ENCODE assay signal across 33 cellular contexts in the genomic region with DNA sequence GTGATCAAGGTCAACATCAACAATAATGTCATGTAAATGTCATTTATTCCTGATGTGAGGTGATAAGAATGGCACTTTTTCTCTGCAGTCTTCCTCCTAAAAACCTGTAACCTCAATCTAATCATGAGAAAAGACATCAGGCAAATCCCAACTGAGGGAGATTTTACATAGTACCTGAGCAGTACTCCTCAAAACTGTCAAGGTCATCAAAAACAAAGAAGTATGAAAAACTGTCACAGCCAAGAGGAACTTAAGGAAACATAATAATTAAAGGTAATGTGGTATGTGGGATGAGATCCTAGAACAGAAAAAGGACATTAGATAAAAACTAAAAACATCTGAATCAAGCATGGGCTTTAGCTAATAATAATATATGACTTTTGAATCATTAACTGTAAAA.
"Had no signal": no experiment of that assay in that cellular context is flagged by ENCODE, and none has a peak within 500 bp of the region (broad histone marks: within the 10 kb centered on the region; RNA-seq: fewer than 3 reads in every experiment).

No MANE protein-coding gene starts in this region.

- H3K27me3 ChIP-seq: adrenal gland, ascending aorta, body of pancreas, brain microvascular endothelial cell, breast epithelium, cardiac muscle cell had no signal

- FAIRE-seq: astrocyte, bronchial epithelial cell had no signal

- H3K9me3 ChIP-seq: adrenal gland, ascending aorta, body of pancreas, breast epithelium had no signal

- ATAC-seq: activated naive CD4-positive, alpha-beta T cell treated with anti-CD3 and anti-CD28 coated beads, Interleukin-2, amount 50 U/mL, for 72 hours; activated naive CD8-positive, alpha-beta T cell treated with anti-CD3 and anti-CD28 coated beads, Interleukin-2, amount 50 U/mL, for 24 hours; activated T-cell treated with anti-CD3 and anti-CD28 coated beads, Interleukin-2, amount 50 U/mL, for 4 hours; activated T-cell treated with anti-CD3 and anti-CD28 coated beads, Interleukin-2, amount 50 U/mL, for 72 hours; activated T-helper 17 cell treated with anti-CD3 and anti-CD28 coated beads, Interleukin-2, amount 50 U/mL, for 72 hours; body of pancreas had no signal

- H3K4me3 ChIP-seq: adrenal gland, ascending aorta, body of pancreas, breast epithelium, cardiac muscle cell had no signal

- H3K4me1 ChIP-seq: adrenal gland, ascending aorta, body of pancreas, breast epithelium had no signal

- DNase-seq: activated effector memory CD4-positive, alpha-beta T cell treated with anti-CD3 and anti-CD28 coated beads, Interleukin-2, amount 50 U/mL, for 16 hours; activated effector memory CD4-positive, alpha-beta T cell treated with Interleukin-2 at 50 U/mL for 16 hours; activated gamma-delta T cell; activated gamma-delta T cell treated with Interleukin-2 at 50 U/mL for 16 hours; activated naive CD4-positive, alpha-beta T cell; activated naive CD4-positive, alpha-beta T cell treated with anti-CD3 and anti-CD28 coated beads for 36 hours; activated naive CD4-positive, alpha-beta T cell treated with anti-CD3 and anti-CD28 coated beads, Interleukin-2, amount 10 ng/mL, durations not matched to agents 7 days and 5 days; activated naive CD4-positive, alpha-beta T cell treated with anti-CD3 and anti-CD28 coated beads, Interleukin-2, amount 50 U/mL, for 16 hours; activated naive CD4-positive, alpha-beta T cell treated with Interleukin-2 at 50 U/mL for 16 hours; activated naive CD8-positive, alpha-beta T cell treated with anti-CD3 and anti-CD28 coated beads for 36 hours; activated naive CD8-positive, alpha-beta T cell treated with anti-CD3 and anti-CD28 coated beads, Interleukin-2, amount 10 ng/mL, durations not matched to agents 7 days and 5 days; activated naive CD8-positive, alpha-beta T cell treated with anti-CD3 and anti-CD28 coated beads, Interleukin-2, amount 50 U/mL, for 24 hours; activated T-cell treated with anti-CD3 and anti-CD28 coated beads, Interleukin-2, amount 50 U/mL, for 24 hours; activated T-cell treated with anti-CD3 and anti-CD28 coated beads, Interleukin-2, amount 50 U/mL, for 4 hours; activated T-cell treated with anti-CD3 and anti-CD28 coated beads, Interleukin-2, amount 50 U/mL, for 48 hours; activated T-cell treated with anti-CD3 and anti-CD28 coated beads, Interleukin-2, amount 50 U/mL, for 72 hours; adrenal gland; amniotic stem cell; amygdala; anterior cingulate cortex; aorta; body of pancreas; brain microvascular endothelial cell; caudate nucleus; central memory CD4-positive, alpha-beta T cell; cerebellar nuclear complex had no signal

- H3K27ac ChIP-seq: adrenal gland, ascending aorta, body of pancreas, brain microvascular endothelial cell, breast epithelium, cardiac muscle cell had no signal

- H3K36me3 ChIP-seq: adrenal gland, ascending aorta, brain microvascular endothelial cell, breast epithelium, cardiac muscle cell had no signal
